11 cellular contexts compared by ENCODE assay signal in the genomic region with DNA sequence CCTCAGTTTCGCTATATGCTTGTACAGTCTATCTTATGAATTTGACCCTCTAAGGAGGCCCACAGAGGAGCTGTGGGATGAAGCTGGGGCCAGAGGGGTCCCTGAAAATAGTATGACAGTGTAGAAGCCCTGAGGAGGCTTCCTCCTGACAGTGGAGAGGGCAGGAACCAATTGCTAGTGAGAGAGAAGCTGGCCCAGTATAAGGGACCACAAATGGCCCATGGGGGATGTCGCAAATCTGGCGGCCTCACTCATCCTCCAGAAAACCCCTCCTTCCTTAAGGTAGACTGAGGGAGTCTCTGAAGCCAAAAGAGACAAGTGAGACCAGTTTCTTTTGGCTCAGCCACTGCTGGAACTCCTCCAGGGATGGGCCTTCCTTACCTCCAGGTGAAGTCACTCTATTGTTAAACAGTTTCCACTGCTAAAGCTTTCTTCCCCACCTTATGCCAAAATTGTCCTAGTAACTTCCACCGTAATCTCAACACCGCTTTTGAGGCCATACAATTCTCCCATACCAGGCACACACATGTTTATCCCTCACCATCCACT. TPM values are rescaled to one million over a fixed set of nuclear protein-coding genes. Genes with fewer than 3 reads are reported as not detected.
DNase-seq lines count a peak whose midpoint lies in the region; ATAC-seq and TF ChIP-seq lines count a peak whose summit lies in the region.
"Had no signal": no experiment of that assay in that cellular context is flagged by ENCODE, and none has a peak within 500 bp of the region (broad histone marks: within the 10 kb centered on the region; RNA-seq: fewer than 3 reads in every experiment).

No MANE protein-coding gene starts in this region.

- H3K4me3 ChIP-seq in DND-41 (ENCODE audit: low read depth in 1 of 2, low read length in 2 of 2) (peak overlapping the region in 1 of 2 experiments; percentile 14; a peak in 1 of 4 replicates), Loucy (ENCODE audit: low read length, poor library complexity, severe bottlenecking) (peak overlapping the region; percentile 75), dorsolateral prefrontal cortex (no peak overlapping the region), gastrocnemius medialis (no peak overlapping the region), H7 (ENCODE audit: insufficient read depth, low read depth, low read length) (no peak overlapping the region)
- H3K4me3 ChIP-seq: HAP-1 had no signal

- no peak for TF ChIP-seq POLR2A in gastrocnemius medialis (IDR thresholded peaks at IDR 0.05)

- H3K4me1 ChIP-seq in DND-41 (ENCODE audit: insufficient read depth, low read length) = peaks cover 100% of the 10 kb centered on the region
- peaks cover 94% of the 10 kb centered on the region for H3K4me1 ChIP-seq in Loucy (ENCODE audit: insufficient read depth, low read length, poor library complexity, severe bottlenecking)
- peaks cover 67 to 86% of the 10 kb centered on the region in 2 donors for H3K4me1 ChIP-seq in gastrocnemius medialis
- H3K4me1 ChIP-seq: HAP-1 had no signal

- H3K9me3 ChIP-seq in DND-41 (ENCODE audit: insufficient read depth, low read length, severe bottlenecking) (no peaks in the 10 kb centered on the region), Loucy (ENCODE audit: insufficient read depth, low read depth, low read length) (no peaks in the 10 kb centered on the region), gastrocnemius medialis (no peaks in the 10 kb centered on the region)
- H3K9me3 ChIP-seq: HAP-1 had no signal

- H3K36me3 ChIP-seq in DND-41 (ENCODE audit: insufficient read depth, low read length) (peaks cover 52% of the 10 kb centered on the region), Loucy (ENCODE audit: insufficient read depth, low read length) (peaks cover 15% of the 10 kb centered on the region; the same call in 1 of the 2 replicates), gastrocnemius medialis (no peaks in the 10 kb centered on the region), H7 (replicated peaks; ENCODE audit: control insufficient read depth, insufficient read depth, low read length) (no peaks in the 10 kb centered on the region)
- H3K36me3 ChIP-seq: HAP-1 had no signal

- H2AFZ ChIP-seq in DND-41 (ENCODE audit: low read depth, low read length) (no peak overlapping the region), Loucy (ENCODE audit: low read length) (no peak overlapping the region)

- H3K27me3 ChIP-seq in DND-41 (ENCODE audit: insufficient read depth, low read length, poor library complexity) = no peaks in the 10 kb centered on the region
- no peaks in the 10 kb centered on the region for H3K27me3 ChIP-seq in Loucy (ENCODE audit: insufficient read depth, low read length, poor library complexity, severe bottlenecking)
- H3K27me3 ChIP-seq in dorsolateral prefrontal cortex = no peaks in the 10 kb centered on the region
- no peaks in the 10 kb centered on the region for H3K27me3 ChIP-seq in gastrocnemius medialis
- no peaks in the 10 kb centered on the region for H3K27me3 ChIP-seq in H7 (ENCODE audit: control insufficient read depth, insufficient read depth, low read length)

- DNase-seq in DND-41 (peak; percentile 52), dorsolateral prefrontal cortex (no peak), gastrocnemius medialis (no peak), H7 (no peak), anterior cingulate cortex (lab: John Stamatoyannopoulos, UW) (no peak), omental fat pad (ENCODE audit: low spot score) (no peak), midbrain (lab: John Stamatoyannopoulos, UW) (no peak)
- DNase-seq: NCI-H1105, NCI-H69 had no signal

- in situ Hi-C loops in gastrocnemius medialis (cut with MboI; ENCODE audit: low sequenced_read_pairs in 4 of 4) = no loop called here

- peak overlapping the region; percentile 64 for H3K9ac ChIP-seq in DND-41 (ENCODE audit: low read depth, low read length)
- peak overlapping the region; percentile 95 for H3K9ac ChIP-seq in Loucy (ENCODE audit: low read depth, low read length, poor library complexity, severe bottlenecking)

- ATAC-seq in DND-41 (ENCODE audit: insufficient read depth, low read depth) (peak; percentile 10; the same call in 2 of the 3 replicates), gastrocnemius medialis (no peak), omental fat pad (ENCODE audit: low FRiP score) (no peak)

- H3K79me2 ChIP-seq in DND-41 (ENCODE audit: insufficient read depth, low read length) (peaks cover 88% of the 10 kb centered on the region), Loucy (ENCODE audit: insufficient read depth, low read length) (peaks cover 81% of the 10 kb centered on the region)

- H3K4me2 ChIP-seq in DND-41 (ENCODE audit: insufficient read depth, low read length) (peak overlapping the region; percentile 60), Loucy (ENCODE audit: low read depth, low read length, poor library complexity, severe bottlenecking) (peak overlapping the region; percentile 92)

- peaks cover 24% of the 10 kb centered on the region for H3F3A ChIP-seq in Loucy (ENCODE audit: low read depth)

- TF ChIP-seq CTCF in DND-41 (IDR thresholded peaks at IDR 0.05; ENCODE audit: borderline replicate concordance, extremely low read depth, low read length, poor library complexity, severe bottlenecking) = no peak
- no peak for TF ChIP-seq CTCF in Loucy (conservative IDR thresholded peaks at IDR 0.05; ENCODE audit: low read length)
- no peak for TF ChIP-seq CTCF in dorsolateral prefrontal cortex (IDR thresholded peaks at IDR 0.05 in 54 of 56, conservative IDR thresholded peaks at IDR 0.05 in 2 of 56; ENCODE audit: low read depth in 1 of 56, partially characterized antibody in 56 of 56)
- no peak for TF ChIP-seq CTCF in gastrocnemius medialis (IDR thresholded peaks at IDR 0.05 in 4 of 5, conservative IDR thresholded peaks at IDR 0.05 in 1 of 5)
- no peak for TF ChIP-seq CTCF in omental fat pad (IDR thresholded peaks at IDR 0.05)

- H4K20me1 ChIP-seq in DND-41 (ENCODE audit: insufficient read depth, low read length) = 0 out of 2 replicates have a peak, but pooled peaks cover 3% of the 10 kb centered on the region
- H4K20me1 ChIP-seq in Loucy (ENCODE audit: insufficient read depth, low read length, poor library complexity, severe bottlenecking) = no peaks in the 10 kb centered on the region

- no peaks in the 10 kb centered on the region for H3K9me2 ChIP-seq in Loucy (replicated peaks; ENCODE audit: low read depth, low read length)

- peak overlapping the region; percentile 95 for H3K27ac ChIP-seq in DND-41 (ENCODE audit: low read length)
- peak overlapping the region in 31 of 59 donors; percentile 4 to 87 (median 58) for H3K27ac ChIP-seq in dorsolateral prefrontal cortex
- H3K27ac ChIP-seq in gastrocnemius medialis = peak overlapping the region; percentile 67 to 86 (median 70)

- intact Hi-C loops in dorsolateral prefrontal cortex (cut with DNase I) (no loop called here), gastrocnemius medialis (cut with DNase I; ENCODE audit: low total_unique reads) (no loop called here)

RNA-seq across cellular contexts. Expression of a gene that starts 17.8 kb away (rescaled TPM):
- total RNA-seq in dorsolateral prefrontal cortex (10 to 100 TPM in 109 of 120 experiments, 1 to 10 TPM in 11; 4.6 to 43.5 (median 15.5) TPM), gastrocnemius medialis (1 to 10 TPM; 3.5 to 6.5 (median 5.6) TPM), omental fat pad (10 to 100 TPM in 3 of 4 donors, 1 to 10 TPM in 1; 7.1 to 47.9 (median 21.0) TPM)
- total RNA-seq in H7 (2014; rRNA removed; shearing (Covaris generic)) = 10.2 and 15.4 TPM in 2 replicates

RNA-seq across cellular contexts. Expression of a gene that starts 19.6 kb away (rescaled TPM):
- total RNA-seq in dorsolateral prefrontal cortex = 10 to 100 TPM in 116 of 120 experiments, 1 to 10 TPM in 4; 8.7 to 34.6 (median 16.2) TPM
- 1 to 10 TPM; 4.1 to 9.6 (median 6.2) TPM for total RNA-seq in gastrocnemius medialis
- total RNA-seq in H7 (2014; rRNA removed; shearing (Covaris generic)) = 12.0 and 12.6 TPM in 2 replicates
- 10 to 100 TPM; 17.5 to 42.1 (median 26.0) TPM for total RNA-seq in omental fat pad

RNA-seq across cellular contexts. Expression of a gene that starts 40.4 kb away (rescaled TPM):
- total RNA-seq in dorsolateral prefrontal cortex (1 to 10 TPM in 27 of 120 experiments, under 1 TPM in 47, not detected in 46; 0.23 to 6.7 (median 0.77) TPM), gastrocnemius medialis (under 1 TPM in 1 of 4 donors, not detected in 3; 0.53 TPM), omental fat pad (10 to 100 TPM in 1 of 4 donors, 1 to 10 TPM in 3; 7.1 to 17.8 (median 8.6) TPM)
- total RNA-seq in H7 (2014; rRNA removed; shearing (Covaris generic)) = not detected in 2 replicates

RNA-seq across cellular contexts. Expression of a gene that starts 49.6 kb away (rescaled TPM):
- 100 to 1,000 TPM; 120 to 195 (median 158) TPM for total RNA-seq in dorsolateral prefrontal cortex
- total RNA-seq in gastrocnemius medialis = 100 to 1,000 TPM in 2 of 4 donors, 10 to 100 TPM in 2; 36.0 to 145 (median 94.5) TPM
- 70.1 and 97.1 TPM in 2 replicates for total RNA-seq in H7 (2014; rRNA removed; shearing (Covaris generic))
- total RNA-seq in omental fat pad = 10 to 100 TPM; 38.5 to 71.7 (median 60.4) TPM

RNA-seq across cellular contexts. Expression of a gene that starts 49.7 kb away (rescaled TPM):
- total RNA-seq in dorsolateral prefrontal cortex (10 to 100 TPM in 1 of 120 experiments, 1 to 10 TPM in 119; 1.9 to 13.1 (median 6.2) TPM), gastrocnemius medialis (1 to 10 TPM in 2 of 4 donors, under 1 TPM in 2; 0.41 to 1.4 (median 1.1) TPM), omental fat pad (1 to 10 TPM in 3 of 4 donors, under 1 TPM in 1; 0.95 to 2.7 (median 1.8) TPM)
- total RNA-seq in H7 (2014; rRNA removed; shearing (Covaris generic)) = 4.7 and 6.1 TPM in 2 replicates
